Comparison of ENCODE assay signal across 1 cellular context in genomic region chrX:37846934-37847732, GRCh38.
A peak's percentile ranks its signal among the peaks of the same experiment; 100 is the strongest.
TF ChIP-seq lines count a peak whose summit lies in the region.

TSS of gene DYNLT3 (minus strand) at chrX:37847571. CDS start at chrX:37847510, 61 bp downstream.

TF ChIP-seq in H1, 55 proteins besides CTCF, POLR2A, EP300 and RAD21 (continued from another document):
- TF ChIP-seq RBBP5 (IDR thresholded peaks at IDR 0.05; ENCODE audit: borderline replicate concordance, low read depth, low read length) (0 out of 2 replicates have a peak, but pooled peaks have one; percentile 43), CEBPB (IDR thresholded peaks at IDR 0.05; ENCODE audit: low read depth, low read length) (no peak), USF2 (IDR thresholded peaks at IDR 0.05; ENCODE audit: low read length) (no peak), CHD2 (IDR thresholded peaks at IDR 0.05; ENCODE audit: low read length) (no peak), EZH2 (IDR thresholded peaks at IDR 0.05; ENCODE audit: low read depth, low read length, severe bottlenecking) (no peak), ZNF274 (IDR thresholded peaks at IDR 0.05; ENCODE audit: borderline replicate concordance, extremely low read depth, low read length) (no peak), BRCA1 (IDR thresholded peaks at IDR 0.05; ENCODE audit: low read depth, low read length) (no peak), RFX5 (IDR thresholded peaks at IDR 0.05; ENCODE audit: borderline replicate concordance, low read depth, low read length) (no peak), SP2 (IDR thresholded peaks at IDR 0.05; ENCODE audit: low read length) (no peak), ATF3 (IDR thresholded peaks at IDR 0.05; ENCODE audit: insufficient read depth, low read depth, low read length) (no peak), TBP (IDR thresholded peaks at IDR 0.05; ENCODE audit: low read depth, low read length) (no peak), CTBP2 (IDR thresholded peaks at IDR 0.05; ENCODE audit: borderline replicate concordance, insufficient read depth, insufficient read length, low read length) (no peak), CREB1 (IDR thresholded peaks at IDR 0.05) (peak; percentile 83), POU5F1 (IDR thresholded peaks at IDR 0.05; ENCODE audit: low read depth, low read length) (no peak), CBX5 (IDR thresholded peaks at IDR 0.05; ENCODE audit: low read depth, low read length) (no peak), RNF2 (IDR thresholded peaks at IDR 0.05; ENCODE audit: borderline replicate concordance, low read depth, low read length, missing control alignments, poor library complexity, severe bottlenecking) (no peak)
TF ChIP-seq in H1: peak in this region for 6.
